Comparison of ENCODE assay signal across 9 cellular contexts in genomic region chr18:58639751-58640427, GRCh38. TPM values are rescaled to one million over a fixed set of nuclear protein-coding genes. Genes with fewer than 3 reads are reported as not detected.
DNase-seq lines count a peak whose midpoint lies in the region; ATAC-seq and TF ChIP-seq lines count a peak whose summit lies in the region.
"Had no signal": no experiment of that assay in that cellular context is flagged by ENCODE, and none has a peak within 500 bp of the region (broad histone marks: within the 10 kb centered on the region; RNA-seq: fewer than 3 reads in every experiment).

No MANE protein-coding gene starts in this region.

- peak overlapping the region in 4 of 11 experiments; percentile 12 to 34 (median 26); a peak in 3 of 22 replicates for H3K9ac ChIP-seq in BLaER1 treated with 17β-estradiol and CSF1 and Interleukin-3, amounts not matched to agents 10 nM and 100 nM
- H3K9ac ChIP-seq in HCT116 (ENCODE audit: low read length) (no peak overlapping the region), iPS-18a (ENCODE audit: low read length) (peak overlapping the region; percentile 2)

- H3K79me2 ChIP-seq in HCT116 (ENCODE audit: insufficient read depth, low read length) (no peaks in the 10 kb centered on the region), PC-9 (ENCODE audit: low read depth) (no peaks in the 10 kb centered on the region)

- CTCF ChIA-PET in HCT116 (lab: Charles Lee) (no interaction called here), PC-9 (lab: Charles Lee) (no interaction called here)

- no TSS peak for BruUV-seq in HCT116 (replicated peaks; lab: Mats Ljungman, UMichigan)
- BruUV-seq in PC-9 (replicated peaks; lab: Mats Ljungman, UMichigan) = no TSS peak

- RAD21 ChIA-PET in HCT116 (lab: Charles Lee; ENCODE audit: low non-redundant PET in 1 of 2, low total read pairs in 2 of 2, uncharacterized antibody in 2 of 2, unreplicated experiment in 2 of 2) = no interaction called here

- ATAC-seq in HCT116 (no peak), HG03442 (IDR thresholded peaks at IDR 0.05; ENCODE audit: unreplicated experiment) (no peak)

- POLR2A ChIA-PET in HCT116 (lab: Charles Lee) (no interaction called here), PC-9 (lab: Charles Lee; ENCODE audit: unreplicated experiment) (interaction anchor here (0.7 kb wide), 1 partner anchor 9 kb away, joined by 3 read pairs; no protein-coding TSS in a partner anchor)

- no peak for TF ChIP-seq RAD21 in HCT116 (IDR thresholded peaks at IDR 0.05; ENCODE audit: low read depth)

- peak overlapping the region in 7 of 11 experiments; percentile 22 to 52 (median 34); a peak in 11 of 22 replicates for H3K27ac ChIP-seq in BLaER1 treated with 17β-estradiol and CSF1 and Interleukin-3, amounts not matched to agents 10 nM and 100 nM
- H3K27ac ChIP-seq in HCT116 (ENCODE audit: low read depth, low read length) = no peak overlapping the region
- H3K27ac ChIP-seq in PC-9 = peak overlapping the region; percentile 66
- H3K27ac ChIP-seq in iPS-18a (ENCODE audit: low read length) = peak overlapping the region; percentile 63

- TF ChIP-seq CTCF in HCT116 (IDR thresholded peaks at IDR 0.05 in 2 of 3, conservative IDR thresholded peaks at IDR 0.05 in 1 of 3; ENCODE audit: borderline replicate concordance in 1 of 3, insufficient read depth in 1 of 3, low read depth in 2 of 3, low read length in 2 of 3) (no peak), PC-9 (conservative IDR thresholded peaks at IDR 0.05) (no peak)

- H3K9me2 ChIP-seq in HCT116 (ENCODE audit: insufficient read depth) (no peaks in the 10 kb centered on the region), PC-9 (ENCODE audit: insufficient read depth) (no peaks in the 10 kb centered on the region)

- no peak overlapping the region for H3K4me3 ChIP-seq in BLaER1 treated with 17β-estradiol and CSF1 and Interleukin-3, amounts not matched to agents 10 nM and 100 nM
- H3K4me3 ChIP-seq in HCT116 (replicated peaks in 1 of 2; ENCODE audit: low read depth in 1 of 2, low read length in 2 of 2) (no peak overlapping the region), PC-9 (no peak overlapping the region), iPS-18a (ENCODE audit: low read length) (peak overlapping the region; percentile 29)

- peak overlapping the region in 10 of 11 experiments; percentile 22 to 78 (median 62); a peak in 19 of 22 replicates for H3K4me2 ChIP-seq in BLaER1 treated with 17β-estradiol and CSF1 and Interleukin-3, amounts not matched to agents 10 nM and 100 nM
- no peak overlapping the region for H3K4me2 ChIP-seq in HCT116 (ENCODE audit: low read length)
- H3K4me2 ChIP-seq in PC-9 = peak overlapping the region; percentile 55

- intact Hi-C loops in HCT116 (cut with micrococcal nuclease) = no loop called here
- intact Hi-C loops in PC-9 (cut with micrococcal nuclease; ENCODE audit: unreplicated experiment) = no loop called here

- H3K27me3 ChIP-seq in BLaER1 treated with 17β-estradiol and CSF1 and Interleukin-3, amounts not matched to agents 10 nM and 100 nM = no peaks in the 10 kb centered on the region
- no peaks in the 10 kb centered on the region for H3K27me3 ChIP-seq in HCT116 (ENCODE audit: insufficient read depth, low read length)
- H3K27me3 ChIP-seq in PC-9 (ENCODE audit: insufficient read depth, low read depth) = no peaks in the 10 kb centered on the region
- no peaks in the 10 kb centered on the region for H3K27me3 ChIP-seq in iPS-18a (ENCODE audit: control insufficient read depth, insufficient read depth, low read length)

- no peaks in the 10 kb centered on the region for H4K20me1 ChIP-seq in BLaER1 treated with 17β-estradiol and CSF1 and Interleukin-3, amounts not matched to agents 10 nM and 100 nM
- H4K20me1 ChIP-seq in HCT116 (ENCODE audit: insufficient read depth) = no peaks in the 10 kb centered on the region
- H4K20me1 ChIP-seq in PC-9 (ENCODE audit: insufficient read depth) = no peaks in the 10 kb centered on the region

- H3K9me3 ChIP-seq in BLaER1 treated with 17β-estradiol and CSF1 and Interleukin-3, amounts not matched to agents 10 nM and 100 nM (replicated peaks in 1 of 11) = peaks cover 22 to 36% (median 29%) of the 10 kb centered on the region in 11 experiments
- H3K9me3 ChIP-seq in HCT116 (ENCODE audit: control insufficient read depth in 1 of 2, insufficient read depth in 1 of 2, low read depth in 1 of 2, low read length in 2 of 2) (no peaks in the 10 kb centered on the region), PC-9 (ENCODE audit: insufficient read depth, low read depth) (no peaks in the 10 kb centered on the region), iPS-18a (ENCODE audit: control insufficient read depth, low read depth, low read length) (no peaks in the 10 kb centered on the region)

- peak overlapping the region; percentile 71 for H2AFZ ChIP-seq in HCT116 (ENCODE audit: low read depth, low read length, poor library complexity, severe bottlenecking)
- H2AFZ ChIP-seq in PC-9 = no peak overlapping the region

- H3K36me3 ChIP-seq in BLaER1 treated with 17β-estradiol and CSF1 and Interleukin-3, amounts not matched to agents 10 nM and 100 nM = 0 out of 22 replicates have a peak, but pooled peaks cover 0 to 4% (median 0%) of the 10 kb centered on the region in 11 experiments
- H3K36me3 ChIP-seq in HCT116 (ENCODE audit: control insufficient read depth in 1 of 2, insufficient read depth in 2 of 2, low read length in 2 of 2) = no peaks in the 10 kb centered on the region
- H3K36me3 ChIP-seq in PC-9 (ENCODE audit: low read depth) = no peaks in the 10 kb centered on the region
- H3K36me3 ChIP-seq in iPS-18a (ENCODE audit: control insufficient read depth, low read depth, low read length) = no peaks in the 10 kb centered on the region

- H3F3A ChIP-seq in PC-9 (ENCODE audit: insufficient read depth, low read depth) = peaks cover 32% of the 10 kb centered on the region; the same call in 1 of the 2 replicates

- DNase-seq in HCT116 (ENCODE audit: low read depth, low spot score) = no peak
- DNase-seq in PC-9 = peak in 1 of 2 experiments; percentile 88
- DNase-seq in NK-92 (lab: John Stamatoyannopoulos, UW; ENCODE audit: unreplicated experiment) = no peak
- DNase-seq in erythroblast (lab: John Stamatoyannopoulos, UW) = no peak
- no peak for DNase-seq in medulla oblongata (ENCODE audit: extremely low spot score)
- DNase-seq: hypothalamus had no signal

- TF ChIP-seq POLR2A in HCT116 (IDR thresholded peaks at IDR 0.05; ENCODE audit: borderline replicate concordance, extremely low read depth, insufficient read depth, insufficient read length) = no peak
- TF ChIP-seq POLR2A in erythroblast (IDR thresholded peaks at IDR 0.05; ENCODE audit: low read length) = no peak

- H3K4me1 ChIP-seq in BLaER1 treated with 17β-estradiol and CSF1 and Interleukin-3, amounts not matched to agents 10 nM and 100 nM = peaks cover 27 to 47% (median 35%) of the 10 kb centered on the region in 10 experiments
- H3K4me1 ChIP-seq in HCT116 (ENCODE audit: control insufficient read depth in 1 of 2, insufficient read depth in 2 of 2, low read length in 2 of 2) (peaks cover 6 to 14% of the 10 kb centered on the region in 2 experiments; a peak in 3 of 4 replicates), PC-9 (replicated peaks; ENCODE audit: insufficient read depth) (peaks cover 57% of the 10 kb centered on the region), iPS-18a (ENCODE audit: control insufficient read depth, low read depth, low read length) (peaks cover 37% of the 10 kb centered on the region)

TF ChIP-seq in HCT116, 20 proteins besides CTCF, POLR2A, EP300 and RAD21:
- TF ChIP-seq CEBPB (IDR thresholded peaks at IDR 0.05; ENCODE audit: low read depth) (peak; percentile 13; the same call in 1 of the 2 replicates), EZH2 (IDR thresholded peaks at IDR 0.05) (no peak), SP1 (IDR thresholded peaks at IDR 0.05; ENCODE audit: low read depth) (no peak)

RNA-seq across cellular contexts. Expression of gene ALPK2, which starts 11.0 kb away (rescaled TPM):
- total RNA-seq in HCT116 (2021; ENCODE audit: unreplicated experiment) (0.22 TPM), PC-9 (2021) (0.10 and 0.28 TPM in 2 replicates)
- 0.10 and 0.16 TPM in 2 replicates for polyA plus RNA-seq in HCT116 (2012)

RNA-seq across cellular contexts. Expression of gene MALT1, which starts 31.4 kb away (rescaled TPM):
- total RNA-seq in HCT116 (2021; ENCODE audit: unreplicated experiment) (41.1 TPM), PC-9 (2021) (19.0 and 19.6 TPM in 2 replicates)
- 18.0 and 23.4 TPM in 2 replicates for polyA plus RNA-seq in HCT116 (2012)
